In genomic region chr12:12701457-12701856, GRCh38 we compare ENCODE assay signal across 30 cellular contexts. TPM values are rescaled to one million over a fixed set of nuclear protein-coding genes. Genes with fewer than 3 reads are reported as not detected.
"Had no signal": no experiment of that assay in that cellular context is flagged by ENCODE, and none has a peak within 500 bp of the region (broad histone marks: within the 10 kb centered on the region; RNA-seq: fewer than 3 reads in every experiment).

No MANE protein-coding gene starts in this region.

- H3K4me2 ChIP-seq: hepatocyte, smooth muscle cell had no signal

- H3K79me2 ChIP-seq: hepatocyte had no signal

- H3K36me3 Mint-ChIP-seq: naive thymus-derived CD8-positive, alpha-beta T cell; stimulated activated memory B cell treated with anti-CD40 and anti-IgM and Interleukin-4, amounts not matched to agents 10 μg/mL and 1 μg/mL and 100 μg/mL, for 72 hours; type B pancreatic cell had no signal

- H3K9me3 Mint-ChIP-seq: activated CD4-positive, alpha-beta memory T cell treated with anti-CD3 and anti-CD28 coated beads for 36 hours; activated CD4-positive, alpha-beta T cell treated with anti-CD3 and anti-CD28 coated beads, Interleukin-2, amount 10 ng/mL, durations not matched to agents 24 days and 14 days; activated T-cell treated with anti-CD3 and anti-CD28 coated beads, Interleukin-2, amount 50 U/mL, for 24 hours; activated T-helper 17 cell treated with anti-CD3 and anti-CD28 coated beads, Interleukin-2, amount 50 U/mL, for 72 hours; naive thymus-derived CD8-positive, alpha-beta T cell; neural crest cell; stimulated activated memory B cell treated with anti-CD40 and anti-IgM and Interleukin-4, amounts not matched to agents 10 μg/mL and 1 μg/mL and 100 μg/mL, for 72 hours; stimulated activated naive CD8-positive, alpha-beta T cell treated with anti-CD3 and anti-CD28 coated beads, Interleukin-15, amount 100 ng/mL, for 72 hours; T-helper 1 cell treated with Interleukin-12 subunit alpha and Interleukin-12 subunit beta and Interleukin-4 antibody, amounts not matched to agents 30 μg/mL and 1 μg/mL, for 36 hours; type B pancreatic cell had no signal

- H3K27ac ChIP-seq: epithelial cell of prostate, gastroesophageal sphincter, hepatocyte, right atrium auricular region, vagina, WERI-Rb-1 had no signal

- H3K4me3 Mint-ChIP-seq: activated CD4-positive, alpha-beta memory T cell treated with anti-CD3 and anti-CD28 coated beads for 36 hours; activated CD4-positive, alpha-beta T cell treated with anti-CD3 and anti-CD28 coated beads, Interleukin-2, amount 10 ng/mL, durations not matched to agents 24 days and 14 days; activated T-cell treated with anti-CD3 and anti-CD28 coated beads, Interleukin-2, amount 50 U/mL, for 24 hours; activated T-helper 17 cell treated with anti-CD3 and anti-CD28 coated beads, Interleukin-2, amount 50 U/mL, for 72 hours; naive thymus-derived CD8-positive, alpha-beta T cell; neural crest cell; stimulated activated memory B cell treated with anti-CD40 and anti-IgM and Interleukin-4, amounts not matched to agents 10 μg/mL and 1 μg/mL and 100 μg/mL, for 72 hours; stimulated activated naive CD8-positive, alpha-beta T cell treated with anti-CD3 and anti-CD28 coated beads, Interleukin-15, amount 100 ng/mL, for 72 hours; T-helper 1 cell treated with Interleukin-12 subunit alpha and Interleukin-12 subunit beta and Interleukin-4 antibody, amounts not matched to agents 30 μg/mL and 1 μg/mL, for 36 hours; type B pancreatic cell had no signal

- DNase-seq: activated CD4-positive, alpha-beta memory T cell treated with anti-CD3 and anti-CD28 coated beads for 36 hours; activated CD4-positive, alpha-beta T cell treated with anti-CD3 and anti-CD28 coated beads, Interleukin-2, amount 10 ng/mL, durations not matched to agents 24 days and 14 days; activated CD4-positive, CD25-positive, alpha-beta regulatory T cell treated with anti-CD3 and anti-CD28 coated beads, Interleukin-2, amount 50 U/mL, for 72 hours; activated CD8-positive, alpha-beta memory T cell treated with anti-CD3 and anti-CD28 coated beads, Interleukin-2, amount 50 U/mL, for 48 hours; activated gamma-delta T cell treated with Interleukin-2 at 50 U/mL for 16 hours; activated naive CD4-positive, alpha-beta T cell treated with anti-CD3 and anti-CD28 coated beads, Interleukin-2, amount 50 U/mL, for 16 hours; activated T-cell treated with anti-CD3 and anti-CD28 coated beads, Interleukin-2, amount 50 U/mL, for 24 hours; amniotic stem cell; caudate nucleus; naive thymus-derived CD8-positive, alpha-beta T cell; stimulated activated CD4-positive, alpha-beta T cell treated with anti-CD3 and anti-CD28 coated beads, Interleukin-1b, Interleukin-23, amount 100 ng/mL, for 48 hours; stimulated activated CD4-positive, alpha-beta T cell treated with anti-CD3 and anti-CD28 coated beads, Interleukin-4, amount 100 ng/mL, for 4 hours; stimulated activated CD8-positive, alpha-beta memory T cell treated with anti-CD3 and anti-CD28 coated beads, Interleukin-4, amount 100 ng/mL, for 48 hours; stimulated activated naive CD8-positive, alpha-beta T cell treated with anti-CD3 and anti-CD28 coated beads, Interleukin-15, amount 100 ng/mL, for 72 hours; substantia nigra; T-helper 9 cell; WERI-Rb-1 had no signal

- H3K36me3 ChIP-seq: gastroesophageal sphincter, right atrium auricular region, vagina, WERI-Rb-1 had no signal

- H3K27me3 ChIP-seq: gastroesophageal sphincter, hepatocyte, right atrium auricular region, vagina had no signal

- H2AFZ ChIP-seq: hepatocyte had no signal

- H3K27ac Mint-ChIP-seq: activated CD4-positive, alpha-beta memory T cell treated with anti-CD3 and anti-CD28 coated beads for 36 hours; activated CD4-positive, alpha-beta T cell treated with anti-CD3 and anti-CD28 coated beads, Interleukin-2, amount 10 ng/mL, durations not matched to agents 24 days and 14 days; activated T-cell treated with anti-CD3 and anti-CD28 coated beads, Interleukin-2, amount 50 U/mL, for 24 hours; activated T-helper 17 cell treated with anti-CD3 and anti-CD28 coated beads, Interleukin-2, amount 50 U/mL, for 72 hours; naive thymus-derived CD8-positive, alpha-beta T cell; stimulated activated memory B cell treated with anti-CD40 and anti-IgM and Interleukin-4, amounts not matched to agents 10 μg/mL and 1 μg/mL and 100 μg/mL, for 72 hours; stimulated activated naive CD8-positive, alpha-beta T cell treated with anti-CD3 and anti-CD28 coated beads, Interleukin-15, amount 100 ng/mL, for 72 hours; T-helper 1 cell treated with Interleukin-12 subunit alpha and Interleukin-12 subunit beta and Interleukin-4 antibody, amounts not matched to agents 30 μg/mL and 1 μg/mL, for 36 hours; type B pancreatic cell had no signal

- H3K27me3 Mint-ChIP-seq: activated CD4-positive, alpha-beta memory T cell treated with anti-CD3 and anti-CD28 coated beads for 36 hours; activated CD4-positive, alpha-beta T cell treated with anti-CD3 and anti-CD28 coated beads, Interleukin-2, amount 10 ng/mL, durations not matched to agents 24 days and 14 days; activated T-cell treated with anti-CD3 and anti-CD28 coated beads, Interleukin-2, amount 50 U/mL, for 24 hours; activated T-helper 17 cell treated with anti-CD3 and anti-CD28 coated beads, Interleukin-2, amount 50 U/mL, for 72 hours; naive thymus-derived CD8-positive, alpha-beta T cell; stimulated activated memory B cell treated with anti-CD40 and anti-IgM and Interleukin-4, amounts not matched to agents 10 μg/mL and 1 μg/mL and 100 μg/mL, for 72 hours; stimulated activated naive CD8-positive, alpha-beta T cell treated with anti-CD3 and anti-CD28 coated beads, Interleukin-15, amount 100 ng/mL, for 72 hours had no signal

- H3K4me3 ChIP-seq: gastroesophageal sphincter, hepatocyte, right atrium auricular region, smooth muscle cell, vagina had no signal

- H3K9me3 ChIP-seq: gastroesophageal sphincter, right atrium auricular region, vagina had no signal

RNA-seq across cellular contexts. Expression of gene GPR19, which starts 5.5 kb away (rescaled TPM):
- total RNA-seq: chondrocyte, fibroblast of lung, right atrium auricular region, vagina had no signal
